In genomic region chr10:60823324-60823723, GRCh38 we compare ENCODE assay signal across 24 cellular contexts.
"Had no signal": no experiment of that assay in that cellular context is flagged by ENCODE, and none has a peak within 500 bp of the region (broad histone marks: within the 10 kb centered on the region; RNA-seq: fewer than 3 reads in every experiment).

No MANE protein-coding gene starts in this region.

- H3K9me3 ChIP-seq: breast epithelium, esophagus muscularis mucosa, heart right ventricle, lower lobe of right lung, neutrophil, ovary, right lobe of liver, thoracic aorta had no signal

- DNase-seq: activated CD4-positive, alpha-beta memory T cell treated with anti-CD3 and anti-CD28 coated beads for 36 hours; activated CD4-positive, alpha-beta T cell treated with anti-CD3 and anti-CD28 coated beads for 48 hours; activated naive CD8-positive, alpha-beta T cell treated with anti-CD3 and anti-CD28 coated beads, Interleukin-2, amount 50 U/mL, for 24 hours; activated T-cell treated with anti-CD3 and anti-CD28 coated beads, Interleukin-2, amount 50 U/mL, for 4 hours; amygdala; central memory CD4-positive, alpha-beta T cell; foreskin keratinocyte; heart right ventricle; kidney glomerular epithelial cell; lower lobe of right lung; natural killer cell; ovary; right lobe of liver; stimulated activated CD4-positive, alpha-beta T cell treated with anti-CD3 and anti-CD28 coated beads, Interleukin-12 subunit alpha, Interleukin-12 subunit beta, amount 100 ng/mL, for 4 hours; stimulated activated CD4-positive, alpha-beta T cell treated with anti-CD3 and anti-CD28 coated beads, Interleukin-4, amount 100 ng/mL, for 1 hour; trophoblast cell; WERI-Rb-1 had no signal

- ATAC-seq: activated CD4-positive, CD25-positive, alpha-beta regulatory T cell treated with anti-CD3 and anti-CD28 coated beads, Interleukin-2, amount 50 U/mL, for 24 hours; activated naive CD8-positive, alpha-beta T cell treated with anti-CD3 and anti-CD28 coated beads, Interleukin-2, amount 50 U/mL, for 24 hours; activated T-cell treated with anti-CD3 and anti-CD28 coated beads, Interleukin-2, amount 50 U/mL, for 4 hours; activated T-helper 17 cell treated with anti-CD3 and anti-CD28 coated beads, Interleukin-2, amount 50 U/mL, for 72 hours; foreskin keratinocyte; heart right ventricle; left lobe of liver; lower lobe of right lung; natural killer cell had no signal

- H3K4me1 ChIP-seq: breast epithelium, right lobe of liver had no signal

- H3K27me3 ChIP-seq: breast epithelium, esophagus muscularis mucosa, foreskin keratinocyte, heart right ventricle, neutrophil, ovary, right lobe of liver had no signal

- H3K27ac ChIP-seq: breast epithelium, esophagus muscularis mucosa, foreskin keratinocyte, heart right ventricle, lower lobe of right lung, neutrophil, ovary, right lobe of liver, thoracic aorta, WERI-Rb-1 had no signal

- H3K4me3 ChIP-seq: breast epithelium, esophagus muscularis mucosa, heart right ventricle, lower lobe of right lung, ovary, right lobe of liver, thoracic aorta had no signal

- H3K36me3 ChIP-seq: breast epithelium, esophagus muscularis mucosa, heart right ventricle, lower lobe of right lung, neutrophil, ovary, right lobe of liver, thoracic aorta, WERI-Rb-1 had no signal
